In the genomic region with DNA sequence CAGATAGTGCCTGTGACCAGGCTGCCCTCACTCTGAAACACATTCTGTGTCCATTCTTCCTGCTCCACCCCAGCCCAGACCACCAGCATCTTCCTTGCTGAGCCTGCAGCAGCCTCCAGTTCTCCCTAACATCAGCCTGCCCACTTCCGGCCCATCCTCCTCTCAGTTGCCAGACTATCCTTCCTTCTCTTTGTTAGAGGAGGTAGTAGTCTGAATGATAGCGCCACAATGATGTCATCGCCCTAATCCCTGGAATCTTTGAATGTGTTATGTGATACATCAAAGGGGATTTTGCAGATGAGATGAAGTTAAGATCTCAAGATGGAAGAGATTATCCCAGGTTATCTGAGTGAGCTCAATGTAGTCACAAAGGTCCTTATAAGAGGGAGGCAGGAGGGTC, we compare ENCODE assay signal across 19 cellular contexts. TPM values are rescaled to one million over a fixed set of nuclear protein-coding genes. Genes with fewer than 3 reads are reported as not detected.
DNase-seq lines count a peak whose midpoint lies in the region; ATAC-seq and TF ChIP-seq lines count a peak whose summit lies in the region.
"Had no signal": no experiment of that assay in that cellular context is flagged by ENCODE, and none has a peak within 500 bp of the region (broad histone marks: within the 10 kb centered on the region; RNA-seq: fewer than 3 reads in every experiment).

No MANE protein-coding gene starts in this region.

- no peak for ATAC-seq in GM21528 (IDR thresholded peaks at IDR 0.05; ENCODE audit: low FRiP score, unreplicated experiment)
- ATAC-seq: GM23338 had no signal

- CTCF ChIA-PET in A673 (lab: Charles Lee): interaction anchor here (0.6 to 1.4 kb wide), 2 partner anchors 9 to 37 kb away, joined by 4 to 7 read pairs; no protein-coding TSS in a partner anchor
- CTCF ChIA-PET in HEK293 (lab: Yijun Ruan, JAX): interaction anchor here (0.6 to 1.7 kb wide), 3 partner anchors 9 to 675 kb away, joined by 3 to 7 read pairs (median 3); no protein-coding TSS in a partner anchor

- no peaks in the 10 kb centered on the region for H3K36me3 ChIP-seq in A673 (ENCODE audit: insufficient read depth, low read length, poor library complexity, severe bottlenecking)
- no peaks in the 10 kb centered on the region for H3K36me3 ChIP-seq in HEK293 (ENCODE audit: control insufficient read depth in 2 of 2, insufficient read depth in 1 of 2, low read length in 2 of 2)

- POLR2A ChIA-PET in A673 (lab: Charles Lee; ENCODE audit: low non-redundant PET): interaction anchor here (0.6 kb wide), 1 partner anchor 26 kb away, joined by 12 read pairs; the partner anchor contains the start of gene TPPP3
- POLR2A ChIA-PET in HEK293 (lab: Yijun Ruan, JAX): interaction anchor here (0.6 kb wide), 2 partner anchors 9 to 141 kb away, joined by 3 read pairs; no protein-coding TSS in a partner anchor

- no peak overlapping the region for H3K4me3 ChIP-seq in A673 (ENCODE audit: low read depth, low read length, poor library complexity, severe bottlenecking)
- H3K4me3 ChIP-seq in HEK293 (ENCODE audit: low read depth, low read length): no peak overlapping the region
- H3K4me3 ChIP-seq: GM23338, SK-N-MC had no signal

- H3K4me1 ChIP-seq in A673 (ENCODE audit: insufficient read depth, low read length, poor library complexity, severe bottlenecking) (peaks cover 27% of the 10 kb centered on the region), HEK293 (ENCODE audit: control insufficient read depth, insufficient read depth, low read length) (no peaks in the 10 kb centered on the region)

- H3K9me3 ChIP-seq in A673 (ENCODE audit: low read depth, low read length, poor library complexity, severe bottlenecking) (no peaks in the 10 kb centered on the region), HEK293 (ENCODE audit: control insufficient read depth, insufficient read depth, low read depth, low read length) (no peaks in the 10 kb centered on the region)

- no TSS peak for BruUV-seq in A673 (replicated peaks; lab: Mats Ljungman, UMichigan)

- TF ChIP-seq CTCF in A673 (conservative IDR thresholded peaks at IDR 0.05; ENCODE audit: low read depth, low read length): no peak
- TF ChIP-seq CTCF in HEK293 (tag by site-specific recombination; IDR thresholded peaks at IDR 0.05): no peak

- DNase-seq in A673 (ENCODE audit: low spot score) (peak; percentile 65), NCI-H82 treated with DMSO at 0.1 percent for 48 hours (lab: John Stamatoyannopoulos, UW; ENCODE audit: unreplicated experiment) (peak; percentile 57), iris pigment epithelial cell (ENCODE audit: low read depth) (peak; percentile 53), T-helper 2 cell (no peak), HPDE6-E6E7 (ENCODE audit: extremely low spot score) (no peak), cerebellar nuclear complex (lab: John Stamatoyannopoulos, UW) (no peak)
- DNase-seq: COR-L47; GF-D8; HFFc6; NCI-H1436 treated with DMSO at 0.1 percent for 48 hours; NCI-H2081; NK-92 treated with Interleukin-12 subunit alpha and Interleukin-12 subunit beta, amount 100 ng/mL, for 24 hours; OCI-M1 had no signal

- no peak overlapping the region for H3K27ac ChIP-seq in A673 (ENCODE audit: low read depth, low read length, poor library complexity, severe bottlenecking)
- no peak overlapping the region for H3K27ac ChIP-seq in HEK293 (ENCODE audit: extremely low read depth, low read depth, low read length)
- H3K27ac ChIP-seq: C4-2B, SK-N-MC had no signal

- no peaks in the 10 kb centered on the region for H3K27me3 ChIP-seq in A673 (replicated peaks; ENCODE audit: insufficient read depth, low read depth, low read length, poor library complexity)

- intact Hi-C loops in A673 (cut with micrococcal nuclease; ENCODE audit: unreplicated experiment): no loop called here

TF ChIP-seq in HEK293, 187 proteins besides CTCF, POLR2A, EP300 and RAD21 (continues in another document):
- TF ChIP-seq ZBTB17 (tag by site-specific recombination; IDR thresholded peaks at IDR 0.05) (peak; percentile 61), ZNF580 (tag by site-specific recombination; IDR thresholded peaks at IDR 0.05) (0 out of 2 replicates have a peak, but pooled peaks have one; percentile 30), ZNF610 (tag by site-specific recombination; IDR thresholded peaks at IDR 0.05; ENCODE audit: borderline replicate concordance) (no peak), ZNF391 (tag by site-specific recombination; IDR thresholded peaks at IDR 0.05; ENCODE audit: borderline replicate concordance, low read depth) (no peak), ZBTB8A (tag by site-specific recombination; IDR thresholded peaks at IDR 0.05) (no peak), ZNF114 (tag by site-specific recombination; IDR thresholded peaks at IDR 0.05) (no peak), ZNF416 (tag by site-specific recombination; IDR thresholded peaks at IDR 0.05) (no peak), ZIC2 (tag by site-specific recombination; IDR thresholded peaks at IDR 0.05) (no peak), ZBTB1 (tag by site-specific recombination; IDR thresholded peaks at IDR 0.05) (no peak), ZSCAN30 (tag by site-specific recombination; IDR thresholded peaks at IDR 0.05) (no peak), KLF9 (tag by site-specific recombination; IDR thresholded peaks at IDR 0.05; ENCODE audit: low read depth) (no peak), ZNF837 (tag by site-specific recombination; IDR thresholded peaks at IDR 0.05) (no peak), ZFP69B (tag by site-specific recombination; IDR thresholded peaks at IDR 0.05) (no peak), ZBTB48 (tag by site-specific recombination; IDR thresholded peaks at IDR 0.05) (0 out of 2 replicates have a peak, but pooled peaks have one; percentile 29), ZNF664 (tag by site-specific recombination; IDR thresholded peaks at IDR 0.05) (no peak), TSHZ1 (tag by site-specific recombination; IDR thresholded peaks at IDR 0.05; ENCODE audit: borderline replicate concordance) (no peak), ZNF302 (tag by site-specific recombination; IDR thresholded peaks at IDR 0.05; ENCODE audit: low read depth) (no peak), ZBTB21 (tag by site-specific recombination; IDR thresholded peaks at IDR 0.05) (peak; percentile 59), SETDB1 (IDR thresholded peaks at IDR 0.05; ENCODE audit: insufficient read length, low read length) (no peak), ZNF366 (tag by site-specific recombination; conservative IDR thresholded peaks at IDR 0.05) (peak; percentile 37; the same call in 1 of the 2 replicates), ZNF157 (tag by site-specific recombination; IDR thresholded peaks at IDR 0.05) (no peak)

RNA-seq across cellular contexts. Expression of gene ZDHHC1, which starts 3.2 kb away (rescaled TPM):
- total RNA-seq in A673 (2021): 5.3 and 6.8 TPM in 2 replicates

RNA-seq across cellular contexts. Expression of gene HSD11B2, which starts 11.4 kb away (rescaled TPM):
- total RNA-seq in A673 (2021): 1.6 and 2.3 TPM in 2 replicates
- total RNA-seq: A172, HFFc6 had no signal

RNA-seq across cellular contexts. Expression of gene TPPP3, which starts 26.2 kb away (rescaled TPM):
- 0.28 and 0.31 TPM in 2 replicates for total RNA-seq in A673 (2021)

Comparison
In these comparisons a context has a peak if more than half of its experiments do, and no peak if none do; other contexts are left out.
1. DNase-seq: peak in A673 (single experiment), NCI-H82 treated with DMSO at 0.1 percent for 48 hours (single experiment) and iris pigment epithelial cell (single experiment); none in T-helper 2 cell (0 of 5), HPDE6-E6E7 (single experiment) and cerebellar nuclear complex (0 of 2).